In genomic region chr11:65920035-65920802, GRCh38 we compare ENCODE assay signal across 8 cellular contexts. TPM values are rescaled to one million over a fixed set of nuclear protein-coding genes. Genes with fewer than 3 reads are reported as not detected.
DNase-seq lines count a peak whose midpoint lies in the region; ATAC-seq, FAIRE-seq and TF ChIP-seq lines count a peak whose summit lies in the region.

No MANE protein-coding gene starts in this region.

- POLR2A ChIA-PET in CD8-positive, alpha-beta T cell (lab: Charles Lee) = interaction anchor here (0.6 to 3.8 kb wide), 6 partner anchors 31 to 422 kb away, joined by 3 to 60 read pairs (median 4); partner anchors contain the start of genes BANF1, CCDC85B, FIBP and MALAT1
- POLR2A ChIA-PET in GM12878 (lab: Charles Lee) = interaction anchor here (0.6 to 1.5 kb wide), 6 partner anchors 8 to 61 kb away, joined by 3 to 5 read pairs (median 4); partner anchors contain the start of genes CCDC85B, FIBP and MUS81

- no peak for TF ChIP-seq POLR2A in GM12878 (IDR thresholded peaks at IDR 0.05; ENCODE audit: low read depth, low read length)
- TF ChIP-seq POLR2A in upper lobe of left lung (IDR thresholded peaks at IDR 0.05) = no peak

- H3K18ac ChIP-seq in mesenchymal stem cell (ENCODE audit: low read depth in 1 of 2, low read length in 2 of 2) = peak overlapping the region in 1 of 2 experiments; percentile 83

- H3K36me3 ChIP-seq in CD8-positive, alpha-beta T cell (ENCODE audit: insufficient read depth, low read length) = peaks cover 11% of the 10 kb centered on the region
- H3K36me3 ChIP-seq in GM12878 (ENCODE audit: control insufficient read depth in 2 of 2, insufficient read depth in 2 of 2, low read length in 1 of 2) = peaks cover 0 to 2% of the 10 kb centered on the region in 2 experiments; a peak in 3 of 4 replicates
- H3K36me3 ChIP-seq in mesenchymal stem cell (ENCODE audit: control insufficient read depth in 1 of 2, insufficient read depth in 2 of 2, low read depth in 1 of 2, low read length in 2 of 2) = peaks cover 50 to 55% of the 10 kb centered on the region in 2 experiments
- peaks cover 0 to 25% (median 11%) of the 10 kb centered on the region in 4 donors for H3K36me3 ChIP-seq in upper lobe of left lung

- H3K23ac ChIP-seq in mesenchymal stem cell (ENCODE audit: low read length in 2 of 2) = peak overlapping the region in 1 of 2 experiments; percentile 95

- H4K20me1 ChIP-seq in GM12878 (ENCODE audit: control insufficient read depth, insufficient read depth) = no peaks in the 10 kb centered on the region

- peaks cover 43% of the 10 kb centered on the region for H3K4me1 Mint-ChIP-seq in CD8-positive, alpha-beta T cell (ENCODE audit: low read depth)

- H2BK5ac ChIP-seq in mesenchymal stem cell (ENCODE audit: low read depth, low read length, poor library complexity, severe bottlenecking) = no peak overlapping the region

- no peaks in the 10 kb centered on the region for H3K9me3 ChIP-seq in CD8-positive, alpha-beta T cell (ENCODE audit: low read length)
- H3K9me3 ChIP-seq in GM12878 (replicated peaks; ENCODE audit: control insufficient read depth, insufficient read depth, low read length) = no peaks in the 10 kb centered on the region
- no peaks in the 10 kb centered on the region for H3K9me3 ChIP-seq in mesenchymal stem cell (ENCODE audit: control insufficient read depth, low read length)
- no peaks in the 10 kb centered on the region for H3K9me3 ChIP-seq in upper lobe of left lung

- ATAC-seq in CD8-positive, alpha-beta T cell = no peak
- ATAC-seq in HG03066 (IDR thresholded peaks at IDR 0.05; ENCODE audit: low read depth, unreplicated experiment) (peak; percentile 4), GM12878 (peak; percentile 45), upper lobe of left lung (ENCODE audit: low FRiP score in 2 of 2) (no peak), HG02840 (IDR thresholded peaks at IDR 0.05; ENCODE audit: low FRiP score, unreplicated experiment) (no peak)

- peak overlapping the region; percentile 7 for H4K91ac ChIP-seq in mesenchymal stem cell (ENCODE audit: low read length)

- H3K36me3 Mint-ChIP-seq in CD8-positive, alpha-beta T cell = peaks cover 37% of the 10 kb centered on the region

- no peaks in the 10 kb centered on the region for H3K27me3 Mint-ChIP-seq in CD8-positive, alpha-beta T cell (ENCODE audit: low read depth)

- TF ChIP-seq EP300 in GM12878 (IDR thresholded peaks at IDR 0.05; ENCODE audit: borderline replicate concordance in 1 of 2, control insufficient read depth in 1 of 2, low read depth in 2 of 2, low read length in 2 of 2) (no peak), upper lobe of left lung (IDR thresholded peaks at IDR 0.05) (no peak)

- no peak for TF ChIP-seq CTCF in CD8-positive, alpha-beta T cell (IDR thresholded peaks at IDR 0.05)
- no peak for TF ChIP-seq CTCF in GM12878 (IDR thresholded peaks at IDR 0.05 in 2 of 3, conservative IDR thresholded peaks at IDR 0.05 in 1 of 3; ENCODE audit: control insufficient read depth in 2 of 3, extremely low read depth in 1 of 3, insufficient read depth in 1 of 3, low read depth in 3 of 3, low read length in 3 of 3)
- TF ChIP-seq CTCF in upper lobe of left lung (IDR thresholded peaks at IDR 0.05) = no peak

- peak overlapping the region; percentile 91 for H3K4me3 Mint-ChIP-seq in CD8-positive, alpha-beta T cell

- no peak for FAIRE-seq in GM12878 (lab: Jason Lieb, UNC)

- intact Hi-C loops in CD8-positive, alpha-beta T cell (cut with DNase I, micrococcal nuclease) = no loop called here
- intact Hi-C loops in GM12878 (cut with micrococcal nuclease; ENCODE audit: unreplicated experiment) = no loop called here

- no peaks in the 10 kb centered on the region for H3K9me3 Mint-ChIP-seq in CD8-positive, alpha-beta T cell

- peaks cover 41% of the 10 kb centered on the region for H3K4me1 ChIP-seq in CD8-positive, alpha-beta T cell (ENCODE audit: insufficient read depth, low read length)
- H3K4me1 ChIP-seq in GM12878 (ENCODE audit: control insufficient read depth, insufficient read depth, low read length) (peaks cover 22% of the 10 kb centered on the region), mesenchymal stem cell (ENCODE audit: control insufficient read depth, insufficient read depth, low read depth, low read length) (peaks cover 42% of the 10 kb centered on the region), upper lobe of left lung (peaks cover 42 to 48% (median 44%) of the 10 kb centered on the region in 4 donors)

- no peak overlapping the region for H2BK15ac ChIP-seq in mesenchymal stem cell (ENCODE audit: low read depth, poor library complexity, severe bottlenecking)

- H3K4me2 ChIP-seq in GM12878 (ENCODE audit: control insufficient read depth, insufficient read depth) = peak overlapping the region; percentile 95
- peak overlapping the region; percentile 96 for H3K4me2 ChIP-seq in mesenchymal stem cell (ENCODE audit: low read length, poor library complexity, severe bottlenecking)

- RAD21 ChIA-PET in GM12878 (lab: Charles Lee; ENCODE audit: unreplicated experiment) = interaction anchor here (0.7 to 1.8 kb wide), 2 partner anchors 12 to 29 kb away, joined by 3 to 5 read pairs; partner anchors contain the start of gene CCDC85B

- H2AK5ac ChIP-seq in mesenchymal stem cell (ENCODE audit: low read length, severe bottlenecking) = peak overlapping the region; percentile 28

- peak overlapping the region; percentile 88 for H3K27ac Mint-ChIP-seq in CD8-positive, alpha-beta T cell

- H2BK12ac ChIP-seq in mesenchymal stem cell (ENCODE audit: low read length in 2 of 2) = peak overlapping the region in 1 of 2 experiments; percentile 67

- H3K27me3 ChIP-seq in CD8-positive, alpha-beta T cell (ENCODE audit: insufficient read depth, low read length) = no peaks in the 10 kb centered on the region
- no peaks in the 10 kb centered on the region for H3K27me3 ChIP-seq in GM12878 (replicated peaks in 1 of 2; ENCODE audit: control insufficient read depth in 2 of 2, insufficient read depth in 2 of 2, low read length in 1 of 2)
- no peaks in the 10 kb centered on the region for H3K27me3 ChIP-seq in mesenchymal stem cell (ENCODE audit: control insufficient read depth in 1 of 2, insufficient read depth in 1 of 2, low read length in 2 of 2)
- no peaks in the 10 kb centered on the region for H3K27me3 ChIP-seq in upper lobe of left lung

- BruUV-seq in GM12878 (replicated peaks; lab: Mats Ljungman, UMichigan) = TSS peak; percentile 83

- H3K79me2 ChIP-seq in GM12878 (ENCODE audit: control insufficient read depth, insufficient read depth, low read length) = peaks cover 34% of the 10 kb centered on the region

- peak overlapping the region; percentile 68 for H3K9ac ChIP-seq in GM12878 (ENCODE audit: control insufficient read depth, insufficient read depth, low read length)
- H3K9ac ChIP-seq in mesenchymal stem cell (ENCODE audit: low read length) = peak overlapping the region; percentile 90

- H2AFZ ChIP-seq in GM12878 (ENCODE audit: control insufficient read depth, low read depth, low read length) (peak overlapping the region; percentile 77), mesenchymal stem cell (ENCODE audit: low read depth, low read length) (peak overlapping the region; percentile 29)

- no peak for DNase-seq in CD8-positive, alpha-beta T cell
- DNase-seq in GM12878 (ENCODE audit: low read depth, low spot score) = no peak
- no peak for DNase-seq in mesenchymal stem cell
- peak in 1 of 2 donors; percentile 83 for DNase-seq in upper lobe of left lung
- no peak for DNase-seq in OCI-M2 (lab: John Stamatoyannopoulos, UW; ENCODE audit: unreplicated experiment)
- no peak for DNase-seq in NCI-H1417 treated with DMSO at 0.1 percent for 48 hours (lab: John Stamatoyannopoulos, UW)

- SMC1A ChIA-PET in GM12878 (lab: Charles Lee; ENCODE audit: uncharacterized antibody, unreplicated experiment) = interaction anchor here (0.7 to 1.2 kb wide), 2 partner anchors 31 to 143 kb away, joined by 3 read pairs; no protein-coding TSS in a partner anchor

- H3K4me3 ChIP-seq in CD8-positive, alpha-beta T cell (ENCODE audit: low read depth, low read length) = peak overlapping the region; percentile 94
- H3K4me3 ChIP-seq in GM12878 = peak overlapping the region; percentile 81
- peak overlapping the region; percentile 91 to 92 for H3K4me3 ChIP-seq in mesenchymal stem cell (ENCODE audit: insufficient read depth in 1 of 2, low read depth in 1 of 2, low read length in 2 of 2)
- peak overlapping the region; percentile 75 to 99 (median 82) for H3K4me3 ChIP-seq in upper lobe of left lung

- peaks cover 15% of the 10 kb centered on the region for H3K79me1 ChIP-seq in mesenchymal stem cell (replicated peaks; ENCODE audit: low read length, poor library complexity, severe bottlenecking)

- peak overlapping the region; percentile 29 for H4K8ac ChIP-seq in mesenchymal stem cell (ENCODE audit: low read length)

- CTCF ChIA-PET in CD8-positive, alpha-beta T cell (lab: Charles Lee) = interaction anchor here (0.6 to 2.4 kb wide), 4 partner anchors 29 to 214 kb away, joined by 3 to 7 read pairs (median 4); partner anchors contain the start of gene CCDC85B
- CTCF ChIA-PET in GM12878 (lab: Yijun Ruan, JAX) = interaction anchor here (0.9 kb wide), 1 partner anchor 30 kb away, joined by 3 read pairs; the partner anchor contains the start of gene CCDC85B

- H3K4ac ChIP-seq in mesenchymal stem cell (ENCODE audit: low read depth in 1 of 2, low read length in 2 of 2) = peak overlapping the region; percentile 7 to 79

- in situ Hi-C loops in GM12878 (cut with MboI) = no loop called here

- peak overlapping the region in 1 of 2 experiments; percentile 95 for H3K14ac ChIP-seq in mesenchymal stem cell (ENCODE audit: low read length in 2 of 2)

- H3K27ac ChIP-seq in CD8-positive, alpha-beta T cell (ENCODE audit: low read depth, low read length) = peak overlapping the region; percentile 66
- H3K27ac ChIP-seq in GM12878 (ENCODE audit: control insufficient read depth, insufficient read depth) (peak overlapping the region; percentile 51), mesenchymal stem cell (ENCODE audit: low read length, poor library complexity, severe bottlenecking) (no peak overlapping the region), upper lobe of left lung (peak overlapping the region; percentile 84 to 99 (median 87))

- no peak overlapping the region for H2BK120ac ChIP-seq in mesenchymal stem cell (ENCODE audit: low read depth, low read length)

- TF ChIP-seq RAD21 in GM12878 (IDR thresholded peaks at IDR 0.05; ENCODE audit: insufficient read depth, low read depth, low read length) = no peak

- WGBS in GM12878 (ENCODE audit: insufficient coverage, insufficient replicate concordance, low lambda C conversion rate, missing lambda C conversion rate) = 35% methylated on average over 30 of the region's 31 CpGs
- WGBS in mesenchymal stem cell = 41% methylated on average over 31 of the region's 31 CpGs
- 39 to 65% methylated on average over 14 to 26 of the region's 31 CpGs for WGBS in upper lobe of left lung, 2 donors

RNA-seq across cellular contexts. Expression of gene DRAP1, which starts 1.0 kb away (rescaled TPM):
- 10 to 100 TPM; 62.2 to 63.1 TPM for total RNA-seq in CD8-positive, alpha-beta T cell
- 9.5 and 14.0 TPM in 2 replicates for total RNA-seq in GM12878 (2013; cell fraction: nucleolus; rRNA removed)
- total RNA-seq in GM12878 (2014; rRNA removed) (110 and 126 TPM in 2 replicates), GM12878 (2014; rRNA removed; fragmentation: Illumina TruSeq; extraction: Trizol) (116 and 118 TPM in 2 replicates), GM12878 (2021) (122 and 124 TPM in 2 replicates), upper lobe of left lung (100 to 1,000 TPM in 1 of 6 donors, 10 to 100 TPM in 5; 60.3 to 111 (median 80.0) TPM)
- polyA plus RNA-seq in GM12878 (2011; ENCODE audit: low read depth) = 47.0 TPM
- polyA plus RNA-seq in GM12878 (2011; rRNA removed) (64.9 and 74.2 TPM in 2 replicates), GM12878 (2014; fragmentation: Illumina TruSeq; extraction: Trizol) (18.2 and 98.6 TPM in 2 replicates), GM12878 (2014; fragmentation: Nextera tagmentation; extraction: Ambion mirVana) (10 to 100 TPM in 1 of 2 experiments, 1 to 10 TPM in 1; 9.4 to 35.8 TPM), GM12878 (2014; rRNA removed) (154 and 162 TPM in 2 replicates), GM12878 (2016; fragmentation: Nextera tagmentation; extraction: Ambion mirVana) (100 to 1,000 TPM; 162 to 163 TPM)
- 72.8 and 109 TPM in 2 replicates for polyA plus RNA-seq in GM12878 (2011; cell fraction: cytosol; rRNA removed)
- 72.3 and 85.4 TPM in 2 replicates for polyA plus RNA-seq in GM12878 (2011; cell fraction: nucleus; rRNA removed)
- polyA plus RNA-seq in GM12878 (2012) = 96.6 and 132 TPM in 2 replicates
- polyA minus RNA-seq in GM12878 (2011; rRNA and poly(A)+ RNA removed) = 7.9 and 18.1 TPM in 2 replicates
- polyA minus RNA-seq in GM12878 (2011; cell fraction: cytosol; rRNA and poly(A)+ RNA removed) = 18.2 and 19.9 TPM in 2 replicates
- polyA minus RNA-seq in GM12878 (2011; cell fraction: nucleus; rRNA and poly(A)+ RNA removed) = 6.8 and 9.0 TPM in 2 replicates
- polyA plus RNA-seq in mesenchymal stem cell (2013, experiment 1 of 2) = 177 TPM
- 180 TPM for polyA plus RNA-seq in mesenchymal stem cell (2013, experiment 2 of 2)

RNA-seq across cellular contexts. Expression of gene C11orf68, which starts 1.4 kb away (rescaled TPM):
- total RNA-seq in CD8-positive, alpha-beta T cell = 10 to 100 TPM; 12.3 TPM
- 13.7 and 16.7 TPM in 2 replicates for total RNA-seq in GM12878 (2013; cell fraction: nucleolus; rRNA removed)
- total RNA-seq in GM12878 (2014; rRNA removed) (7.3 and 7.8 TPM in 2 replicates), GM12878 (2014; rRNA removed; fragmentation: Illumina TruSeq; extraction: Trizol) (8.6 and 8.8 TPM in 2 replicates), GM12878 (2021) (25.4 and 27.7 TPM in 2 replicates), upper lobe of left lung (10 to 100 TPM; 11.5 to 42.4 (median 24.3) TPM)
- polyA plus RNA-seq in GM12878 (2011; ENCODE audit: low read depth) = 8.6 TPM
- polyA plus RNA-seq in GM12878 (2011; rRNA removed) (7.1 and 17.2 TPM in 2 replicates), GM12878 (2014; fragmentation: Illumina TruSeq; extraction: Trizol) (10.9 and 17.2 TPM in 2 replicates), GM12878 (2014; fragmentation: Nextera tagmentation; extraction: Ambion mirVana) (1 to 10 TPM; 3.0 to 7.0 TPM), GM12878 (2014; rRNA removed) (24.1 and 24.5 TPM in 2 replicates), GM12878 (2016; fragmentation: Nextera tagmentation; extraction: Ambion mirVana) (10 to 100 TPM; 16.2 to 24.4 TPM)
- 39.2 and 40.1 TPM in 2 replicates for polyA plus RNA-seq in GM12878 (2011; cell fraction: cytosol; rRNA removed)
- polyA plus RNA-seq in GM12878 (2011; cell fraction: nucleus; rRNA removed) = 37.0 and 43.2 TPM in 2 replicates
- 24.7 and 28.5 TPM in 2 replicates for polyA plus RNA-seq in GM12878 (2012)
- 12.4 and 29.6 TPM in 2 replicates for polyA minus RNA-seq in GM12878 (2011; rRNA and poly(A)+ RNA removed)
- 15.5 and 16.8 TPM in 2 replicates for polyA minus RNA-seq in GM12878 (2011; cell fraction: cytosol; rRNA and poly(A)+ RNA removed)
- 18.4 and 24.0 TPM in 2 replicates for polyA minus RNA-seq in GM12878 (2011; cell fraction: nucleus; rRNA and poly(A)+ RNA removed)
- 38.9 TPM for polyA plus RNA-seq in mesenchymal stem cell (2013, experiment 1 of 2)
- polyA plus RNA-seq in mesenchymal stem cell (2013, experiment 2 of 2) = 38.2 TPM

RNA-seq across cellular contexts. Expression of gene FOSL1, which starts 20.0 kb away (rescaled TPM):
- total RNA-seq in CD8-positive, alpha-beta T cell = 1 to 10 TPM; 2.0 to 4.0 TPM
- 6.6 and 7.2 TPM in 2 replicates for total RNA-seq in GM12878 (2013; cell fraction: nucleolus; rRNA removed)
- total RNA-seq in GM12878 (2014; rRNA removed) = 2.1 TPM in 2 replicates
- total RNA-seq in GM12878 (2014; rRNA removed; fragmentation: Illumina TruSeq; extraction: Trizol) = 0.92 and 1.3 TPM in 2 replicates
- total RNA-seq in GM12878 (2021) = 3.8 and 4.3 TPM in 2 replicates
- 0.92 TPM for polyA plus RNA-seq in GM12878 (2011; ENCODE audit: low read depth)
- 0.76 and 1.3 TPM in 2 replicates for polyA plus RNA-seq in GM12878 (2011; rRNA removed)
- polyA plus RNA-seq in GM12878 (2011; cell fraction: cytosol; rRNA removed) = 1.7 and 1.9 TPM in 2 replicates
- polyA plus RNA-seq in GM12878 (2011; cell fraction: nucleus; rRNA removed) = 2.2 and 5.0 TPM in 2 replicates
- 1.9 TPM in 2 replicates for polyA plus RNA-seq in GM12878 (2012)
- polyA plus RNA-seq in GM12878 (2014; fragmentation: Illumina TruSeq; extraction: Trizol) = 2.4 and 2.8 TPM in 2 replicates
- polyA plus RNA-seq in GM12878 (2014; fragmentation: Nextera tagmentation; extraction: Ambion mirVana) = under 1 TPM; 0.82 to 0.90 TPM
- polyA plus RNA-seq in GM12878 (2014; rRNA removed) = 2.0 and 2.4 TPM in 2 replicates
- 1 to 10 TPM; 5.0 to 5.4 TPM for polyA plus RNA-seq in GM12878 (2016; fragmentation: Nextera tagmentation; extraction: Ambion mirVana)
- 0.82 and 1.9 TPM in 2 replicates for polyA minus RNA-seq in GM12878 (2011; rRNA and poly(A)+ RNA removed)
- polyA minus RNA-seq in GM12878 (2011; cell fraction: cytosol; rRNA and poly(A)+ RNA removed) = 1.4 and 1.9 TPM in 2 replicates
- polyA minus RNA-seq in GM12878 (2011; cell fraction: nucleus; rRNA and poly(A)+ RNA removed) = 1.8 and 3.2 TPM in 2 replicates
- 40.2 TPM for polyA plus RNA-seq in mesenchymal stem cell (2013, experiment 1 of 2)
- polyA plus RNA-seq in mesenchymal stem cell (2013, experiment 2 of 2) = 38.9 TPM
- total RNA-seq in upper lobe of left lung = 10 to 100 TPM in 3 of 6 donors, 1 to 10 TPM in 3; 1.8 to 16.9 (median 8.2) TPM

RNA-seq across cellular contexts. Expression of gene TSGA10IP, which starts 25.1 kb away (rescaled TPM):
- not detected for total RNA-seq in CD8-positive, alpha-beta T cell
- total RNA-seq in GM12878 (2013; cell fraction: nucleolus; rRNA removed) = not detected in 2 replicates
- not detected in 2 replicates for total RNA-seq in GM12878 (2014; rRNA removed)
- total RNA-seq in GM12878 (2014; rRNA removed; fragmentation: Illumina TruSeq; extraction: Trizol) = not detected in 2 replicates
- not detected in 2 replicates for total RNA-seq in GM12878 (2021)
- not detected for polyA plus RNA-seq in GM12878 (2011; ENCODE audit: low read depth)
- not detected in 2 replicates for polyA plus RNA-seq in GM12878 (2011; rRNA removed)
- polyA plus RNA-seq in GM12878 (2011; cell fraction: cytosol; rRNA removed) = not detected in 2 replicates
- not detected in 2 replicates for polyA plus RNA-seq in GM12878 (2011; cell fraction: nucleus; rRNA removed)
- polyA plus RNA-seq in GM12878 (2012) = not detected in 2 replicates
- polyA plus RNA-seq in GM12878 (2014; fragmentation: Illumina TruSeq; extraction: Trizol) = not detected in 2 replicates
- not detected for polyA plus RNA-seq in GM12878 (2014; fragmentation: Nextera tagmentation; extraction: Ambion mirVana)
- polyA plus RNA-seq in GM12878 (2014; rRNA removed) = not detected in 2 replicates
- polyA plus RNA-seq in GM12878 (2016; fragmentation: Nextera tagmentation; extraction: Ambion mirVana) = not detected
- polyA minus RNA-seq in GM12878 (2011; rRNA and poly(A)+ RNA removed) = not detected in 2 replicates
- polyA minus RNA-seq in GM12878 (2011; cell fraction: cytosol; rRNA and poly(A)+ RNA removed) = not detected in 2 replicates
- polyA minus RNA-seq in GM12878 (2011; cell fraction: nucleus; rRNA and poly(A)+ RNA removed) = not detected in 2 replicates
- polyA plus RNA-seq in mesenchymal stem cell (2013, experiment 1 of 2) = not detected
- polyA plus RNA-seq in mesenchymal stem cell (2013, experiment 2 of 2) = not detected
- under 1 TPM in 2 of 6 donors, not detected in 4; 0.17 to 0.92 TPM for total RNA-seq in upper lobe of left lung

RNA-seq across cellular contexts. Expression of gene CCDC85B, which starts 29.7 kb away (rescaled TPM):
- total RNA-seq in CD8-positive, alpha-beta T cell = 10 to 100 TPM; 25.6 to 27.4 TPM
- 9.8 and 11.5 TPM in 2 replicates for total RNA-seq in GM12878 (2013; cell fraction: nucleolus; rRNA removed)
- 93.5 and 114 TPM in 2 replicates for total RNA-seq in GM12878 (2014; rRNA removed)
- total RNA-seq in GM12878 (2014; rRNA removed; fragmentation: Illumina TruSeq; extraction: Trizol) = 2.1 and 2.9 TPM in 2 replicates
- 92.0 and 92.1 TPM in 2 replicates for total RNA-seq in GM12878 (2021)
- 6.0 TPM for polyA plus RNA-seq in GM12878 (2011; ENCODE audit: low read depth)
- polyA plus RNA-seq in GM12878 (2011; rRNA removed) = 2.0 and 7.0 TPM in 2 replicates
- 20.5 and 47.6 TPM in 2 replicates for polyA plus RNA-seq in GM12878 (2011; cell fraction: cytosol; rRNA removed)
- 12.2 and 21.5 TPM in 2 replicates for polyA plus RNA-seq in GM12878 (2011; cell fraction: nucleus; rRNA removed)
- 36.7 and 39.0 TPM in 2 replicates for polyA plus RNA-seq in GM12878 (2012)
- 0.32 TPM in 1 of 2 replicates, not detected in the other for polyA plus RNA-seq in GM12878 (2014; fragmentation: Illumina TruSeq; extraction: Trizol)
- polyA plus RNA-seq in GM12878 (2014; fragmentation: Nextera tagmentation; extraction: Ambion mirVana) = 1 to 10 TPM in 1 of 2 experiments, under 1 TPM in 1; 0.35 to 1.1 TPM
- polyA plus RNA-seq in GM12878 (2014; rRNA removed) = 94.2 and 119 TPM in 2 replicates
- polyA plus RNA-seq in GM12878 (2016; fragmentation: Nextera tagmentation; extraction: Ambion mirVana) = 100 to 1,000 TPM in 1 of 2 experiments, 10 to 100 TPM in 1; 94.6 to 114 TPM
- 0.37 and 0.88 TPM in 2 replicates for polyA minus RNA-seq in GM12878 (2011; rRNA and poly(A)+ RNA removed)
- 12.9 and 16.2 TPM in 2 replicates for polyA minus RNA-seq in GM12878 (2011; cell fraction: cytosol; rRNA and poly(A)+ RNA removed)
- 7.0 and 11.8 TPM in 2 replicates for polyA minus RNA-seq in GM12878 (2011; cell fraction: nucleus; rRNA and poly(A)+ RNA removed)
- polyA plus RNA-seq in mesenchymal stem cell (2013, experiment 1 of 2) = 16.4 TPM
- polyA plus RNA-seq in mesenchymal stem cell (2013, experiment 2 of 2) = 16.3 TPM
- total RNA-seq in upper lobe of left lung = 10 to 100 TPM; 19.9 to 69.7 (median 37.2) TPM

Comparison
In these comparisons a context has a peak if more than half of its experiments do, and no peak if none do; other contexts are left out.
1. ATAC-seq: peak in HG03066 (single experiment) and GM12878 (single experiment); none in CD8-positive, alpha-beta T cell (single experiment), upper lobe of left lung (0 of 2) and HG02840 (single experiment).
2. Peak in every context shown above with its lines, with median percentiles within 50 percentile points of each other: H3K4me3 ChIP-seq.